1 cellular context compared by ENCODE assay signal in genomic region chr1:207828046-207828445, GRCh38.
TF ChIP-seq lines count a peak whose summit lies in the region.

No MANE protein-coding gene starts in this region.

TF ChIP-seq in K562, 482 proteins besides CTCF, POLR2A, EP300 and RAD21 (continued from another document and continues in another):
- TF ChIP-seq ZBTB11 (CRISPR knock-in tag; IDR thresholded peaks at IDR 0.05) (0 out of 6 replicates have a peak, but pooled peaks of 1 of the 3 experiments have one; percentile 48), BACH1 (tag; IDR thresholded peaks at IDR 0.05) (no peak), SAP30 (IDR thresholded peaks at IDR 0.05; ENCODE audit: borderline replicate concordance, insufficient read depth, low read depth, low read length, poor library complexity, severe bottlenecking) (no peak), CSDE1 (IDR thresholded peaks at IDR 0.05) (no peak), SREBF2 (CRISPR knock-in tag; IDR thresholded peaks at IDR 0.05) (no peak), PHF20 (IDR thresholded peaks at IDR 0.05; ENCODE audit: partially characterized antibody) (no peak), BCL6 (CRISPR knock-in tag; IDR thresholded peaks at IDR 0.05) (no peak), GTF2F1 (IDR thresholded peaks at IDR 0.05; ENCODE audit: low read depth, low read length) (no peak), ZNF561 (CRISPR knock-in tag; conservative IDR thresholded peaks at IDR 0.05) (no peak), IFI16 (CRISPR knock-in tag; IDR thresholded peaks at IDR 0.05) (no peak), E2F4 (CRISPR knock-in tag; IDR thresholded peaks at IDR 0.05; ENCODE audit: low read depth) (no peak), ZNF717 (CRISPR knock-in tag; IDR thresholded peaks at IDR 0.05) (no peak), FOXK2 (conservative IDR thresholded peaks at IDR 0.05 in 1 of 2, IDR thresholded peaks at IDR 0.05 in 1 of 2; ENCODE audit: low read depth in 2 of 2) (no peak), CHD1 (IDR thresholded peaks at IDR 0.05; ENCODE audit: low read length) (no peak), SIN3A (IDR thresholded peaks at IDR 0.05; ENCODE audit: borderline replicate concordance in 2 of 2, control insufficient read depth in 1 of 2, low read depth in 2 of 2, low read length in 2 of 2) (no peak), ZBTB49 (CRISPR knock-in tag; IDR thresholded peaks at IDR 0.05; ENCODE audit: borderline replicate concordance) (no peak), ZNF212 (CRISPR knock-in tag; IDR thresholded peaks at IDR 0.05) (no peak), ZNF609 (CRISPR knock-in tag; IDR thresholded peaks at IDR 0.05; ENCODE audit: borderline replicate concordance) (no peak), ZNF512 (tag; IDR thresholded peaks at IDR 0.05) (no peak), ZFX (CRISPR knock-in tag; IDR thresholded peaks at IDR 0.05) (no peak), ZNF76 (CRISPR knock-in tag; IDR thresholded peaks at IDR 0.05; ENCODE audit: borderline replicate concordance) (no peak), MIER1 (IDR thresholded peaks at IDR 0.05; ENCODE audit: low read depth) (no peak), ILK (tag; IDR thresholded peaks at IDR 0.05; ENCODE audit: borderline replicate concordance, low read depth) (no peak), TGIF2 (CRISPR knock-in tag; IDR thresholded peaks at IDR 0.05) (no peak), ARID1B (IDR thresholded peaks at IDR 0.05) (peak; percentile 64), STAT5B (CRISPR knock-in tag; IDR thresholded peaks at IDR 0.05) (no peak), ELK1 (CRISPR knock-in tag; IDR thresholded peaks at IDR 0.05) (no peak), NCOR1 (IDR thresholded peaks at IDR 0.05) (0 out of 2 replicates have a peak, but pooled peaks have one; percentile 29), HMBOX1 (IDR thresholded peaks at IDR 0.05) (no peak), ZNF146 (CRISPR knock-in tag; IDR thresholded peaks at IDR 0.05; ENCODE audit: unreplicated experiment) (no peak), E2F5 (CRISPR knock-in tag; IDR thresholded peaks at IDR 0.05) (no peak), JUNB (CRISPR knock-in tag; conservative IDR thresholded peaks at IDR 0.05) (no peak), FIP1L1 (IDR thresholded peaks at IDR 0.05; ENCODE audit: low read depth, low read length, poor library complexity, severe bottlenecking) (no peak), ZNF24 (IDR thresholded peaks at IDR 0.05) (no peak), ZBTB2 (IDR thresholded peaks at IDR 0.05) (0 out of 2 replicates have a peak, but pooled peaks have one; percentile 16), PRDM10 (IDR thresholded peaks at IDR 0.05; ENCODE audit: partially characterized antibody) (no peak), MECOM (CRISPR knock-in tag; IDR thresholded peaks at IDR 0.05) (no peak), CBX8 (IDR thresholded peaks at IDR 0.05; ENCODE audit: borderline replicate concordance, extremely low read depth, low read depth, low read length, poor library complexity, severe bottlenecking) (no peak), MCM3 (IDR thresholded peaks at IDR 0.05) (no peak), TRIM28 (IDR thresholded peaks at IDR 0.05) (no peak)
